In genomic region chr2:117339980-117340379, GRCh38 we compare ENCODE assay signal across 21 cellular contexts.
"Had no signal": no experiment of that assay in that cellular context is flagged by ENCODE, and none has a peak within 500 bp of the region (broad histone marks: within the 10 kb centered on the region; RNA-seq: fewer than 3 reads in every experiment).

No MANE protein-coding gene starts in this region.

- H3K9ac ChIP-seq: SK-N-SH had no signal

- DNase-seq: KBM-7, MV-4-11, NCI-H1048, NCI-H1105, NCI-H1417, NCI-H1436 treated with DMSO at 0.1 percent for 48 hours, NCI-H1694, NCI-H1930, NCI-H2081, NCI-H2107, NCI-H2227 treated with DMSO at 0.1 percent for 48 hours, NCI-H524, NCI-H526 treated with DMSO at 0.1 percent for 48 hours, NCI-H748 treated with DMSO at 0.1 percent for 48 hours, SHP77, SK-N-SH, SW 1271, T-cell had no signal

- H3K4me2 ChIP-seq: SK-N-SH had no signal

- ATAC-seq: T-cell had no signal

- H3K9me3 ChIP-seq: SK-N-SH had no signal

- H3K9me2 ChIP-seq: SK-N-SH had no signal

- H3K27ac ChIP-seq: HL-60, RWPE1 had no signal

- FAIRE-seq: HTR-8/SVneo had no signal
